Comparison of ENCODE assay signal across 1 cellular context in the genomic region with DNA sequence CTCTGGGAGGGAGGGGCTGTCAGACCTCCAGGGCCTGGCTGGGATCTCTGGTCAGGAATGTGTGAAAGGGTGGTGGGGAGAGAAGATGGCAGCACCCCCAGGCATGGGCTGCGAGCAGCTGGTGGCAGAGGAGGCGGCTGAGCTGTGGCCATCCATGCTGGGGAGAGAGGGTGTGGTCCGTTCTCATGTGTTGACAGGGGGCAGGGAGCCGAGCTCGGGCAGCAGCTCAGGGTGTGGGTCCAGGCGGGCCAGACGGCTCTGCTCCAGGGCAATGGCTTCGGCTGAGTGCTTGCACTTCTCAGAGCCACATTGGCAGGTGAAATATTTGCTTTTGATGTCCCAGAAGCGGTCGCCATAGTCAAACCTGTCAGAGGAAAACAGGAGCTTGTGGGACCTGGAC.
TF ChIP-seq lines count a peak whose summit lies in the region.

No MANE protein-coding gene starts in this region.

TF ChIP-seq in GM12878, 131 proteins besides CTCF, POLR2A, EP300 and RAD21:
- TF ChIP-seq STAT1 (conservative IDR thresholded peaks at IDR 0.05) (no peak), BCLAF1 (IDR thresholded peaks at IDR 0.05) (no peak), KAT2A (conservative IDR thresholded peaks at IDR 0.05; ENCODE audit: control insufficient read depth, low read depth, low read length) (no peak), POLR2AphosphoS2 (IDR thresholded peaks at IDR 0.05; ENCODE audit: low read depth, low read length) (no peak), POLR2AphosphoS5 (IDR thresholded peaks at IDR 0.05; ENCODE audit: low read length) (no peak), TCF3 (IDR thresholded peaks at IDR 0.05; ENCODE audit: borderline replicate concordance, insufficient read depth, low read depth, low read length) (no peak), KLF5 (IDR thresholded peaks at IDR 0.05; ENCODE audit: partially characterized antibody) (no peak), STAT3 (IDR thresholded peaks at IDR 0.05; ENCODE audit: low read depth, low read length) (no peak), HDAC2 (IDR thresholded peaks at IDR 0.05) (no peak)
- TF ChIP-seq, protein P1, sequence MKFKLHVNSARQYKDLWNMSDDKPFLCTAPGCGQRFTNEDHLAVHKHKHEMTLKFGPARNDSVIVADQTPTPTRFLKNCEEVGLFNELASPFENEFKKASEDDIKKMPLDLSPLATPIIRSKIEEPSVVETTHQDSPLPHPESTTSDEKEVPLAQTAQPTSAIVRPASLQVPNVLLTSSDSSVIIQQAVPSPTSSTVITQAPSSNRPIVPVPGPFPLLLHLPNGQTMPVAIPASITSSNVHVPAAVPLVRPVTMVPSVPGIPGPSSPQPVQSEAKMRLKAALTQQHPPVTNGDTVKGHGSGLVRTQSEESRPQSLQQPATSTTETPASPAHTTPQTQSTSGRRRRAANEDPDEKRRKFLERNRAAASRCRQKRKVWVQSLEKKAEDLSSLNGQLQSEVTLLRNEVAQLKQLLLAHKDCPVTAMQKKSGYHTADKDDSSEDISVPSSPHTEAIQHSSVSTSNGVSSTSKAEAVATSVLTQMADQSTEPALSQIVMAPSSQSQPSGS (IDR thresholded peaks at IDR 0.05; ENCODE audit: low read length): no peak
